Comparison of ENCODE assay signal across 1 cellular context in the genomic region with DNA sequence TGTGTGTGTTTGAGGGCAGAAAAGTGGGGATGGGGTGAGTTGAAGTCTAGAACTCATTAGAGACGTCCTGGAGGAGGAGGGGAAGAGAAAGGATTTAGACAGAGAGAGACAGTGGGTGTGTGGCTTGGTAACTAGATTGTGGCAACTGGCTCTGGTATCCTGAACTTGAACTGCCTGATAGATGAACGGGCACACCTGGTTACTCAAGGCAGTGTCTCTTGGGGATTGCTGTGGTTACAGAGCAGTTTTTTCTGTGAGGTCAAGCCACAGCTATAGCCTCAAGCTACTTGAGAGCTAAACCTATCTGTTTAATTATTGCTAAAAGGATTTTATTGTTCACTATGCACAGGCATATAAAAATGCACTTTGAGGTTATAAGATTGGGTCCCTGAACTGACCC.
TF ChIP-seq lines count a peak whose summit lies in the region.

No MANE protein-coding gene starts in this region.

TF ChIP-seq in GM23338, 12 proteins besides CTCF, POLR2A, EP300 and RAD21 (continued from another document):
- TF ChIP-seq ZNF462 (CRISPR knock-in tag; IDR thresholded peaks at IDR 0.05) = no peak
- no peak for TF ChIP-seq POLR2AphosphoS5 (IDR thresholded peaks at IDR 0.05; ENCODE audit: low read depth)
- TF ChIP-seq, protein P1, sequence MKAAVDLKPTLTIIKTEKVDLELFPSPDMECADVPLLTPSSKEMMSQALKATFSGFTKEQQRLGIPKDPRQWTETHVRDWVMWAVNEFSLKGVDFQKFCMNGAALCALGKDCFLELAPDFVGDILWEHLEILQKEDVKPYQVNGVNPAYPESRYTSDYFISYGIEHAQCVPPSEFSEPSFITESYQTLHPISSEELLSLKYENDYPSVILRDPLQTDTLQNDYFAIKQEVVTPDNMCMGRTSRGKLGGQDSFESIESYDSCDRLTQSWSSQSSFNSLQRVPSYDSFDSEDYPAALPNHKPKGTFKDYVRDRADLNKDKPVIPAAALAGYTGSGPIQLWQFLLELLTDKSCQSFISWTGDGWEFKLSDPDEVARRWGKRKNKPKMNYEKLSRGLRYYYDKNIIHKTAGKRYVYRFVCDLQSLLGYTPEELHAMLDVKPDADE (IDR thresholded peaks at IDR 0.05) = no peak
- TF ChIP-seq ZNF114 (CRISPR knock-in tag; IDR thresholded peaks at IDR 0.05) = no peak
TF ChIP-seq in GM23338: peak in this region for 0.
